In the genomic region with DNA sequence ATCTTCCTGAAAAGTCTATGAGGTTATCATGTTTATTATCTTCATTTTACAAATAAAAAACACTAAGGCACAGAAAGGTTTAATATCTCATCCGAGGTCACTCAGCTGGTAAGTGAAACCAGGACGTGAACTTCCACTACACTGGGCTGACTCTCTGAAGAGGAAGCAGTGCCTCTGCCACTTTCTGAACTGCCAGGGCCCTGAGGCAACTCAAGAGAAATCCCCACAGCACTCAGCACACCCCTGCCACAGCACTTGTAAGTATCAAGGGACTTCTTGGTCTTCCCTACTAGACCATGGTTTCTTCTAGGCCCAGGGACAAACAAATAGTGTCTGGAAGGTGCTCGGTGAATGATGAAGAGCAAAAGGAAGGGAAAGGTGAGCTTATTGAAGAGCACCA, we compare ENCODE assay signal across 8 cellular contexts. TPM values are rescaled to one million over a fixed set of nuclear protein-coding genes. Genes with fewer than 3 reads are reported as not detected.
DNase-seq lines count a peak whose midpoint lies in the region; ATAC-seq, FAIRE-seq and TF ChIP-seq lines count a peak whose summit lies in the region.

No MANE protein-coding gene starts in this region.

- BruUV-seq in endothelial cell of umbilical vein (replicated peaks; lab: Mats Ljungman, UMichigan): no TSS peak

- peak overlapping the region; percentile 15 for H3K4me2 ChIP-seq in endothelial cell of umbilical vein (ENCODE audit: insufficient read depth, low read length)

- dilution Hi-C loops in endothelial cell of umbilical vein (cut with MboI; ENCODE audit: extremely low pct_ligation_motif_present, low sequenced_read_pairs): no loop called here

- H3K9me3 ChIP-seq in endothelial cell of umbilical vein (replicated peaks; ENCODE audit: control insufficient read depth, insufficient read depth, low read length): no peaks in the 10 kb centered on the region
- H3K9me3 ChIP-seq in stomach: no peaks in the 10 kb centered on the region

- POLR2A ChIA-PET in endothelial cell of umbilical vein (lab: Charles Lee): no interaction called here

- intact Hi-C loops in endothelial cell of umbilical vein (cut with micrococcal nuclease) (loop anchor here (1.0 kb wide), 1 partner anchor 44 kb away; no protein-coding TSS in a partner anchor), stomach (cut with DNase I; ENCODE audit: low total_unique reads) (no loop called here)

- TF ChIP-seq CTCF in endothelial cell of umbilical vein (IDR thresholded peaks at IDR 0.05; ENCODE audit: extremely low read depth in 1 of 2, insufficient read depth in 1 of 2, low read depth in 1 of 2, low read length in 2 of 2) (no peak), stomach (IDR thresholded peaks at IDR 0.05) (no peak)

- TF ChIP-seq POLR2A in endothelial cell of umbilical vein (IDR thresholded peaks at IDR 0.05; ENCODE audit: low read depth, low read length) (no peak), stomach (IDR thresholded peaks at IDR 0.05) (no peak)

- no peaks in the 10 kb centered on the region for H3K9me1 ChIP-seq in endothelial cell of umbilical vein (replicated peaks; ENCODE audit: control insufficient read depth, extremely low read depth, insufficient read depth, low read length)

- H3K27ac ChIP-seq in endothelial cell of umbilical vein (ENCODE audit: insufficient read depth, low read depth, low read length) (peak overlapping the region; percentile 14), stomach (peak overlapping the region; percentile 34 to 94 (median 67))

- H3K79me2 ChIP-seq in endothelial cell of umbilical vein (ENCODE audit: control insufficient read depth, insufficient read depth, low read length): no peaks in the 10 kb centered on the region

- no peak for TF ChIP-seq EP300 in stomach (IDR thresholded peaks at IDR 0.05)

- peaks cover 24% of the 10 kb centered on the region for H3K4me1 ChIP-seq in endothelial cell of umbilical vein (ENCODE audit: control insufficient read depth, extremely low read depth, insufficient read depth, low read length)
- H3K4me1 ChIP-seq in stomach: peaks cover 38 to 74% (median 53%) of the 10 kb centered on the region in 4 donors

- CTCF ChIA-PET in endothelial cell of umbilical vein (lab: Charles Lee): interaction anchor here (1.1 kb wide), 1 partner anchor 227 kb away, joined by 4 read pairs; no protein-coding TSS in a partner anchor

- WGBS in stomach, 5 donors: 29 to 51% (median 42%) methylated on average over 3 of the region's 3 CpGs

- H3K36me3 ChIP-seq in endothelial cell of umbilical vein (ENCODE audit: control insufficient read depth in 2 of 2, extremely low read depth in 1 of 2, insufficient read depth in 2 of 2, low read length in 2 of 2) (no peaks in the 10 kb centered on the region), stomach (peaks cover 12 to 37% (median 22%) of the 10 kb centered on the region in 4 donors)

- H3K4me3 ChIP-seq in endothelial cell of umbilical vein (replicated peaks in 1 of 3; ENCODE audit: insufficient read depth in 1 of 3, low read depth in 1 of 3, low read length in 3 of 3) (no peak overlapping the region), stomach (no peak overlapping the region)

- H3K9ac ChIP-seq in endothelial cell of umbilical vein (replicated peaks; ENCODE audit: extremely low read depth, insufficient read depth, low read length): no peak overlapping the region

- H3K27me3 ChIP-seq in endothelial cell of umbilical vein (ENCODE audit: control insufficient read depth in 2 of 2, insufficient read depth in 2 of 2, low read length in 2 of 2) (no peaks in the 10 kb centered on the region), stomach (no peaks in the 10 kb centered on the region)

- peak; percentile 42 for DNase-seq in endothelial cell of umbilical vein (ENCODE audit: low read depth, low spot score)
- DNase-seq in stomach: no peak
- DNase-seq in superior temporal gyrus (ENCODE audit: extremely low spot score): no peak
- DNase-seq in KG1 (lab: John Stamatoyannopoulos, UW): no peak
- DNase-seq in inferior parietal cortex (ENCODE audit: extremely low spot score): no peak
- no peak for DNase-seq in HUDEP-2 (lab: John Stamatoyannopoulos, UW; ENCODE audit: unreplicated experiment in 76 of 76)

- peak overlapping the region; percentile 8 for H2AFZ ChIP-seq in endothelial cell of umbilical vein (ENCODE audit: low read depth, low read length)

- H4K20me1 ChIP-seq in endothelial cell of umbilical vein (replicated peaks; ENCODE audit: control insufficient read depth, extremely low read depth, insufficient read depth, low read length): no peaks in the 10 kb centered on the region

- ATAC-seq in GM19455 (IDR thresholded peaks at IDR 0.05; ENCODE audit: unreplicated experiment) (peak; percentile 60), HG03460 (IDR thresholded peaks at IDR 0.05; ENCODE audit: unreplicated experiment) (peak; percentile 84)

- FAIRE-seq in endothelial cell of umbilical vein (lab: Jason Lieb, UNC): no peak

TF ChIP-seq in endothelial cell of umbilical vein, 7 proteins besides CTCF, POLR2A, EP300 and RAD21:
- TF ChIP-seq EZH2 (IDR thresholded peaks at IDR 0.05; ENCODE audit: borderline replicate concordance, low read depth, low read length, severe bottlenecking): no peak
- no peak for TF ChIP-seq FOS (IDR thresholded peaks at IDR 0.05; ENCODE audit: borderline replicate concordance, insufficient read depth, low read length)
- TF ChIP-seq GATA2 (IDR thresholded peaks at IDR 0.05; ENCODE audit: insufficient read depth, insufficient read length, low read depth, low read length): no peak
- TF ChIP-seq, protein P1, sequence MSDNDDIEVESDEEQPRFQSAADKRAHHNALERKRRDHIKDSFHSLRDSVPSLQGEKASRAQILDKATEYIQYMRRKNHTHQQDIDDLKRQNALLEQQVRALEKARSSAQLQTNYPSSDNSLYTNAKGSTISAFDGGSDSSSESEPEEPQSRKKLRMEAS (IDR thresholded peaks at IDR 0.05; ENCODE audit: insufficient read depth, insufficient read length): no peak
- TF ChIP-seq POLR2AphosphoS5 (IDR thresholded peaks at IDR 0.05; ENCODE audit: insufficient read depth, low read depth, low read length): no peak
- no peak for TF ChIP-seq MYC (IDR thresholded peaks at IDR 0.05; ENCODE audit: low read depth, low read length)
- TF ChIP-seq JUN (IDR thresholded peaks at IDR 0.05; ENCODE audit: borderline replicate concordance, insufficient read depth, insufficient read length, low read depth): no peak

RNA-seq across cellular contexts. Expression of a gene that starts 49.7 kb away (rescaled TPM):
- 952 and 1,303 TPM in 2 replicates for total RNA-seq in endothelial cell of umbilical vein
- polyA plus RNA-seq in endothelial cell of umbilical vein: 1,047 and 1,363 TPM in 2 replicates
- 1,329 and 1,448 TPM in 2 replicates for polyA plus RNA-seq in endothelial cell of umbilical vein (2011; cell fraction: cytosol; rRNA removed)
- polyA plus RNA-seq in endothelial cell of umbilical vein (2011; cell fraction: nucleus; rRNA removed): 314 and 358 TPM in 2 replicates
- 1,567 and 2,454 TPM in 2 replicates for polyA plus RNA-seq in endothelial cell of umbilical vein (2012)
- polyA minus RNA-seq in endothelial cell of umbilical vein: 388 and 392 TPM in 2 replicates
- 855 TPM for polyA minus RNA-seq in endothelial cell of umbilical vein (2011; cell fraction: cytosol; rRNA and poly(A)+ RNA removed)
- polyA minus RNA-seq in endothelial cell of umbilical vein (2011; cell fraction: nucleus; rRNA and poly(A)+ RNA removed): 174 and 196 TPM in 2 replicates
- total RNA-seq in stomach: 1,000 to 10,000 TPM in 1 of 5 donors, 100 to 1,000 TPM in 4; 138 to 1,118 (median 938) TPM
- 1,000 to 10,000 TPM; 3,539 to 4,507 (median 3,746) TPM for polyA plus RNA-seq in stomach

RNA-seq across cellular contexts. Expression of a gene that starts 49.8 kb away (rescaled TPM):
- total RNA-seq in endothelial cell of umbilical vein (8.6 and 11.7 TPM in 2 replicates), stomach (1 to 10 TPM; 2.3 to 8.7 (median 7.0) TPM)
- polyA plus RNA-seq in endothelial cell of umbilical vein (5.1 and 5.5 TPM in 2 replicates), stomach (1 to 10 TPM in 2 of 3 donors, under 1 TPM in 1; 0.76 to 1.9 (median 1.2) TPM)
- polyA plus RNA-seq in endothelial cell of umbilical vein (2011; cell fraction: cytosol; rRNA removed): 2.4 and 3.2 TPM in 2 replicates
- 28.0 and 29.1 TPM in 2 replicates for polyA plus RNA-seq in endothelial cell of umbilical vein (2011; cell fraction: nucleus; rRNA removed)
- 4.6 and 5.0 TPM in 2 replicates for polyA plus RNA-seq in endothelial cell of umbilical vein (2012)
- 15.5 and 20.2 TPM in 2 replicates for polyA minus RNA-seq in endothelial cell of umbilical vein
- polyA minus RNA-seq in endothelial cell of umbilical vein (2011; cell fraction: cytosol; rRNA and poly(A)+ RNA removed): 3.9 TPM
- 16.5 and 30.4 TPM in 2 replicates for polyA minus RNA-seq in endothelial cell of umbilical vein (2011; cell fraction: nucleus; rRNA and poly(A)+ RNA removed)
